Comparison of ENCODE assay signal across 23 cellular contexts in genomic region chr12:122754790-122755189, GRCh38. TPM values are rescaled to one million over a fixed set of nuclear protein-coding genes. Genes with fewer than 3 reads are reported as not detected.
DNase-seq lines count a peak whose midpoint lies in the region; ATAC-seq, FAIRE-seq and TF ChIP-seq lines count a peak whose summit lies in the region.
"Had no signal": no experiment of that assay in that cellular context is flagged by ENCODE, and none has a peak within 500 bp of the region (broad histone marks: within the 10 kb centered on the region; RNA-seq: fewer than 3 reads in every experiment).

No MANE protein-coding gene starts in this region.

- H3K4me2 ChIP-seq in H9 (ENCODE audit: insufficient read depth, insufficient read length, low read length) (no peak overlapping the region), astrocyte (ENCODE audit: low read length) (peak overlapping the region; percentile 98), osteoblast (ENCODE audit: insufficient read depth, low read length) (no peak overlapping the region)

- no peak overlapping the region for H3K14ac ChIP-seq in H9 (ENCODE audit: insufficient read depth, low read length)

- H3K23me2 ChIP-seq in H9 (ENCODE audit: insufficient read length, low read depth, low read length, poor library complexity, severe bottlenecking): peaks cover 5% of the 10 kb centered on the region

- no peak overlapping the region for H2BK20ac ChIP-seq in H9 (ENCODE audit: low read depth, low read length, poor library complexity, severe bottlenecking)

- no peaks in the 10 kb centered on the region for H3K9me3 Mint-ChIP-seq in activated CD4-positive, alpha-beta T cell treated with anti-CD3 and anti-CD28 coated beads for 36 hours (ENCODE audit: low read depth)
- H3K9me3 Mint-ChIP-seq in H9 (no peaks in the 10 kb centered on the region; a peak in 1 of 5 replicates), astrocyte (ENCODE audit: unreplicated experiment) (no peaks in the 10 kb centered on the region)

- H3K4ac ChIP-seq in H9 (ENCODE audit: low read depth, low read length): no peak overlapping the region

- H3K56ac ChIP-seq in H9 (ENCODE audit: insufficient read length, low read depth, low read length): no peak overlapping the region

- POLR2A ChIA-PET in activated CD4-positive, alpha-beta T cell treated with anti-CD3 and anti-CD28 coated beads for 36 hours (lab: Charles Lee): no interaction called here

- peak overlapping the region; percentile 29 for H3K27ac Mint-ChIP-seq in activated CD4-positive, alpha-beta T cell treated with anti-CD3 and anti-CD28 coated beads for 36 hours
- H3K27ac Mint-ChIP-seq in H9 (peak overlapping the region in 2 of 3 experiments; percentile 38 to 41; a peak in 2 of 7 replicates), astrocyte (ENCODE audit: unreplicated experiment) (no peak overlapping the region)

- no peak overlapping the region for H3K4me3 ChIP-seq in astrocyte (ENCODE audit: insufficient read depth, low read depth, low read length)
- no peak overlapping the region for H3K4me3 ChIP-seq in osteoblast (ENCODE audit: insufficient read depth, low read length)
- H3K4me3 ChIP-seq in foreskin fibroblast (ENCODE audit: low read depth in 1 of 2, low read length in 2 of 2): no peak overlapping the region
- H3K4me3 ChIP-seq: body of pancreas, left ventricle myocardium inferior, tibial nerve had no signal

- no peak overlapping the region for H2BK15ac ChIP-seq in H9 (ENCODE audit: low read depth, low read length)

- H3K23ac ChIP-seq in H9 (ENCODE audit: insufficient read length, low read depth, low read length): no peak overlapping the region

- no peak for DNase-seq in activated CD4-positive, alpha-beta T cell treated with anti-CD3 and anti-CD28 coated beads for 36 hours
- DNase-seq in activated CD4-positive, alpha-beta T cell treated with anti-CD3 and anti-CD28 coated beads, Interleukin-2, amount 50 U/mL, for 48 hours: no peak
- no peak for DNase-seq in H9
- no peak for DNase-seq in astrocyte (ENCODE audit: low read depth)
- no peak for DNase-seq in osteoblast (ENCODE audit: insufficient read length, low spot score, missing footprints)
- DNase-seq in foreskin fibroblast: no peak
- DNase-seq: 8988T; activated CD4-positive, alpha-beta T cell treated with anti-CD3 and anti-CD28 coated beads, Interleukin-2, amount 50 U/mL, for 4 hours; activated effector memory CD4-positive, alpha-beta T cell treated with Interleukin-2 at 50 U/mL for 16 hours; body of pancreas; DMS153; left ventricle myocardium inferior; NCI-H1105; NCI-H2171 treated with DMSO at 0.1 percent for 48 hours; RPMI8226; small intestine had no signal

- no peak overlapping the region for H4K8ac ChIP-seq in H9 (replicated peaks; ENCODE audit: insufficient read length, low read depth, low read length)

- WGBS in H9 (ENCODE audit: extremely low coverage, insufficient read length, low lambda C conversion rate): no CpG with 5 or more reads among the region's 1 CpG

- peaks cover 4% of the 10 kb centered on the region for H3K79me1 ChIP-seq in H9 (ENCODE audit: insufficient read depth, low read depth, low read length, poor library complexity, severe bottlenecking)

- no peak for ATAC-seq in activated CD4-positive, alpha-beta T cell treated with anti-CD3 and anti-CD28 coated beads for 36 hours
- ATAC-seq in GM21360 (IDR thresholded peaks at IDR 0.05; ENCODE audit: unreplicated experiment) (no peak), HG03139 (IDR thresholded peaks at IDR 0.05; ENCODE audit: unreplicated experiment) (no peak)
- ATAC-seq: body of pancreas had no signal

- no peaks in the 10 kb centered on the region for H3K9me3 ChIP-seq in H9 (ENCODE audit: control insufficient read depth, low read depth, low read length)
- H3K9me3 ChIP-seq in astrocyte (ENCODE audit: insufficient read depth, low read depth, low read length): no peaks in the 10 kb centered on the region
- no peaks in the 10 kb centered on the region for H3K9me3 ChIP-seq in osteoblast (ENCODE audit: low read depth, low read length)
- H3K9me3 ChIP-seq: body of pancreas, left ventricle myocardium inferior, tibial nerve had no signal

- no peak overlapping the region for H2BK12ac ChIP-seq in H9 (ENCODE audit: insufficient read length, low read depth, low read length)

- no peak for FAIRE-seq in astrocyte (lab: Jason Lieb, UNC)
- FAIRE-seq: small intestine had no signal

- H3K27me3 Mint-ChIP-seq in activated CD4-positive, alpha-beta T cell treated with anti-CD3 and anti-CD28 coated beads for 36 hours: no peaks in the 10 kb centered on the region
- no peaks in the 10 kb centered on the region for H3K27me3 Mint-ChIP-seq in H9 (ENCODE audit: low read depth)
- no peaks in the 10 kb centered on the region for H3K27me3 Mint-ChIP-seq in astrocyte (ENCODE audit: low read depth, unreplicated experiment)

- no peak overlapping the region for H2AK5ac ChIP-seq in H9 (ENCODE audit: insufficient read length, low read length)

- H3K18ac ChIP-seq in H9 (ENCODE audit: insufficient read length, low read depth, low read length): no peak overlapping the region

- H3K36me3 ChIP-seq in astrocyte (ENCODE audit: insufficient read depth, low read length): peaks cover 40% of the 10 kb centered on the region
- H3K36me3 ChIP-seq in osteoblast (ENCODE audit: insufficient read depth, low read length): peaks cover 55% of the 10 kb centered on the region

- H2BK120ac ChIP-seq in H9 (ENCODE audit: low read depth, low read length, poor library complexity, severe bottlenecking): no peak overlapping the region

- no peak overlapping the region for H4K5ac ChIP-seq in H9 (ENCODE audit: insufficient read length, low read depth, low read length)

- H2AFZ ChIP-seq in H9 (ENCODE audit: low read length): no peak overlapping the region
- no peak overlapping the region for H2AFZ ChIP-seq in astrocyte (ENCODE audit: low read depth, low read length)
- no peak overlapping the region for H2AFZ ChIP-seq in osteoblast (ENCODE audit: low read length)

- intact Hi-C loops in activated CD4-positive, alpha-beta T cell treated with anti-CD3 and anti-CD28 coated beads for 36 hours (cut with DNase I, micrococcal nuclease): loop anchor here (5.0 to 10.0 kb wide), 2 partner anchors 332 to 360 kb away; partner anchors contain the start of gene CLIP1 (in 1 of the 2)

- H3K4me1 Mint-ChIP-seq in activated CD4-positive, alpha-beta T cell treated with anti-CD3 and anti-CD28 coated beads for 36 hours: peaks cover 55% of the 10 kb centered on the region
- H3K4me1 Mint-ChIP-seq in H9: peaks cover 27 to 31% of the 10 kb centered on the region in 2 experiments
- H3K4me1 Mint-ChIP-seq in astrocyte (ENCODE audit: low read depth, unreplicated experiment): peaks cover 18% of the 10 kb centered on the region

- no peak overlapping the region for H2BK5ac ChIP-seq in H9 (ENCODE audit: insufficient read length, low read length)

- no peak overlapping the region for H3K9ac ChIP-seq in H9 (ENCODE audit: extremely low read depth, insufficient read length, low read length)
- peak overlapping the region; percentile 100 for H3K9ac ChIP-seq in astrocyte (ENCODE audit: low read length)
- H3K9ac ChIP-seq: KMS-11 had no signal

- H3K36me3 Mint-ChIP-seq in activated CD4-positive, alpha-beta T cell treated with anti-CD3 and anti-CD28 coated beads for 36 hours (ENCODE audit: low read depth): peaks cover 57% of the 10 kb centered on the region
- H3K36me3 Mint-ChIP-seq in H9 (ENCODE audit: insufficient read depth in 1 of 3, low read depth in 3 of 3): peaks cover 36 to 71% (median 63%) of the 10 kb centered on the region in 3 experiments; a peak in 6 of 7 replicates
- H3K36me3 Mint-ChIP-seq in astrocyte (ENCODE audit: low read depth, unreplicated experiment): peaks cover 10% of the 10 kb centered on the region

- H3K4me1 ChIP-seq in H9 (ENCODE audit: insufficient read depth, low read length): no peaks in the 10 kb centered on the region
- H3K4me1 ChIP-seq in astrocyte (ENCODE audit: insufficient read depth, low read length): peaks cover 8% of the 10 kb centered on the region
- peaks cover 10% of the 10 kb centered on the region for H3K4me1 ChIP-seq in osteoblast (ENCODE audit: insufficient read depth, low read length)

- TF ChIP-seq CTCF in H9 (conservative IDR thresholded peaks at IDR 0.05) (no peak), astrocyte (IDR thresholded peaks at IDR 0.05; ENCODE audit: insufficient read depth, low read depth, low read length) (no peak), osteoblast (IDR thresholded peaks at IDR 0.05; ENCODE audit: extremely low read depth, low read depth, low read length) (no peak), foreskin fibroblast (IDR thresholded peaks at IDR 0.05; ENCODE audit: low read depth, low read length) (no peak)

- H3K4me3 Mint-ChIP-seq in activated CD4-positive, alpha-beta T cell treated with anti-CD3 and anti-CD28 coated beads for 36 hours: no peak overlapping the region
- H3K4me3 Mint-ChIP-seq in H9 (peak overlapping the region in 1 of 2 experiments; percentile 9; a peak in 3 of 5 replicates), astrocyte (ENCODE audit: unreplicated experiment) (no peak overlapping the region)

- H3K27ac ChIP-seq in H9 (ENCODE audit: insufficient read length, low read depth, low read length) (no peak overlapping the region), astrocyte (ENCODE audit: low read depth, low read length) (no peak overlapping the region), osteoblast (ENCODE audit: low read depth, low read length) (peak overlapping the region; percentile 7)
- H3K27ac ChIP-seq: body of pancreas, KMS-11, left ventricle myocardium inferior, tibial nerve had no signal

- H3K27me3 ChIP-seq in H9 (ENCODE audit: insufficient read depth, low read length) (no peaks in the 10 kb centered on the region), astrocyte (ENCODE audit: insufficient read depth, low read length) (no peaks in the 10 kb centered on the region), osteoblast (ENCODE audit: insufficient read depth, low read length) (no peaks in the 10 kb centered on the region)
- H3K27me3 ChIP-seq: body of pancreas, tibial nerve had no signal

- H4K91ac ChIP-seq in H9 (ENCODE audit: insufficient read length, low read depth, low read length): no peak overlapping the region

- CTCF ChIA-PET in activated CD4-positive, alpha-beta T cell treated with anti-CD3 and anti-CD28 coated beads for 36 hours (lab: Charles Lee): no interaction called here

- H3T11ph ChIP-seq in H9 (ENCODE audit: low read length): no peak overlapping the region

- H3K79me2 ChIP-seq in H9 (ENCODE audit: insufficient read depth, low read length) (peaks cover 7% of the 10 kb centered on the region; the same call in 1 of the 2 replicates), astrocyte (ENCODE audit: insufficient read depth, low read length) (peaks cover 62% of the 10 kb centered on the region), osteoblast (ENCODE audit: insufficient read depth, low read length) (peaks cover 63% of the 10 kb centered on the region)

- H4K20me1 ChIP-seq in H9 (ENCODE audit: control insufficient read depth, insufficient read depth, insufficient read length) (no peaks in the 10 kb centered on the region), astrocyte (ENCODE audit: insufficient read depth, low read length) (peaks cover 24% of the 10 kb centered on the region), osteoblast (ENCODE audit: insufficient read depth, low read length) (peaks cover 13% of the 10 kb centered on the region)

RNA-seq across cellular contexts. Expression of gene DENR, which starts 2.2 kb away (rescaled TPM):
- total RNA-seq in activated CD4-positive, alpha-beta T cell treated with anti-CD3 and anti-CD28 coated beads for 36 hours: 10 to 100 TPM; 64.1 to 76.9 TPM
- total RNA-seq in H9 (2021): 104 and 109 TPM in 2 replicates
- total RNA-seq in astrocyte: 58.2 and 62.9 TPM in 2 replicates
- 37.4 and 44.5 TPM in 2 replicates for total RNA-seq in osteoblast

RNA-seq across cellular contexts. Expression of gene CCDC62, which starts 19.6 kb away (rescaled TPM):
- 1 to 10 TPM in 1 of 2 experiments, under 1 TPM in 1; 0.63 to 1.3 TPM for total RNA-seq in activated CD4-positive, alpha-beta T cell treated with anti-CD3 and anti-CD28 coated beads for 36 hours
- total RNA-seq in H9 (2021) (0.22 and 0.79 TPM in 2 replicates), astrocyte (0.60 and 0.82 TPM in 2 replicates), osteoblast (0.36 and 1.2 TPM in 2 replicates)
- total RNA-seq: body of pancreas had no signal

RNA-seq across cellular contexts. Expression of gene HCAR1, which starts 24.1 kb away (rescaled TPM):
- total RNA-seq in activated CD4-positive, alpha-beta T cell treated with anti-CD3 and anti-CD28 coated beads for 36 hours: under 1 TPM; 0.39 to 0.67 TPM
- total RNA-seq in H9 (2021): 0.07 TPM in 2 replicates
- not detected in 2 replicates for total RNA-seq in astrocyte
- total RNA-seq in osteoblast: 0.59 and 1.1 TPM in 2 replicates
- total RNA-seq: H4, left ventricle myocardium inferior had no signal

RNA-seq across cellular contexts. Expression of gene HCAR3, which starts 38.2 kb away (rescaled TPM):
- total RNA-seq in activated CD4-positive, alpha-beta T cell treated with anti-CD3 and anti-CD28 coated beads for 36 hours: under 1 TPM; 0.07 to 0.09 TPM
- not detected in 2 replicates for total RNA-seq in H9 (2021)
- not detected in 2 replicates for total RNA-seq in astrocyte
- not detected in 2 replicates for total RNA-seq in osteoblast
- total RNA-seq: dermis microvascular lymphatic vessel endothelial cell, glomerular endothelial cell, H4, left ventricle myocardium inferior had no signal

RNA-seq across cellular contexts. Expression of gene HCAR2, which starts 51.6 kb away (rescaled TPM):
- total RNA-seq in activated CD4-positive, alpha-beta T cell treated with anti-CD3 and anti-CD28 coated beads for 36 hours: not detected
- total RNA-seq in H9 (2021) (not detected in 2 replicates), astrocyte (not detected in 2 replicates), osteoblast (not detected in 2 replicates)
- total RNA-seq: body of pancreas, dermis microvascular lymphatic vessel endothelial cell, glomerular endothelial cell had no signal
